21 cellular contexts compared by ENCODE assay signal in genomic region chr11:4464216-4465159, GRCh38. TPM values are rescaled to one million over a fixed set of nuclear protein-coding genes. Genes with fewer than 3 reads are reported as not detected.
DNase-seq lines count a peak whose midpoint lies in the region; ATAC-seq and TF ChIP-seq lines count a peak whose summit lies in the region.
"Had no signal": no experiment of that assay in that cellular context is flagged by ENCODE, and none has a peak within 500 bp of the region (broad histone marks: within the 10 kb centered on the region; RNA-seq: fewer than 3 reads in every experiment).

No MANE protein-coding gene starts in this region.

- peak; percentile 64; the same call in 1 of the 2 replicates for ATAC-seq in HCT116
- peak; percentile 56 for ATAC-seq in foreskin keratinocyte
- no peak for ATAC-seq in GM19328 (IDR thresholded peaks at IDR 0.05; ENCODE audit: unreplicated experiment)
- no peak for ATAC-seq in HG03520 (IDR thresholded peaks at IDR 0.05; ENCODE audit: unreplicated experiment)
- ATAC-seq: effector memory CD8-positive, alpha-beta T cell; GM12878 had no signal

- H3K36me3 Mint-ChIP-seq in T-helper 2 cell treated with Interferon-gamma antibody and Interleukin-4, amounts not matched to agents 5 μg/mL and 100 μg/mL, for 36 hours (ENCODE audit: low read depth) = peaks cover 7% of the 10 kb centered on the region
- H3K36me3 Mint-ChIP-seq: brain had no signal

- H2AFZ ChIP-seq in HCT116 (ENCODE audit: low read depth, low read length, poor library complexity, severe bottlenecking) = no peak overlapping the region

- POLR2A ChIA-PET in HCT116 (lab: Charles Lee) = no interaction called here

- no peak overlapping the region for H3K27ac Mint-ChIP-seq in T-helper 2 cell treated with Interferon-gamma antibody and Interleukin-4, amounts not matched to agents 5 μg/mL and 100 μg/mL, for 36 hours
- H3K27ac Mint-ChIP-seq: brain; effector memory CD8-positive, alpha-beta T cell; naive B cell had no signal

- H3K27me3 ChIP-seq in HCT116 (ENCODE audit: insufficient read depth, low read length) (no peaks in the 10 kb centered on the region), foreskin keratinocyte (no peaks in the 10 kb centered on the region)
- H3K27me3 ChIP-seq: BE2C, upper lobe of left lung had no signal

- RAD21 ChIA-PET in HCT116 (lab: Charles Lee; ENCODE audit: low non-redundant PET in 1 of 2, low total read pairs in 2 of 2, uncharacterized antibody in 2 of 2, unreplicated experiment in 2 of 2) = no interaction called here

- H3K4me3 ChIP-seq in HCT116 (replicated peaks in 1 of 2; ENCODE audit: low read depth in 1 of 2, low read length in 2 of 2) = no peak overlapping the region
- H3K4me3 ChIP-seq: GM12878, upper lobe of left lung had no signal

- no peaks in the 10 kb centered on the region for H3K9me2 ChIP-seq in HCT116 (ENCODE audit: insufficient read depth)

- no peak for TF ChIP-seq POLR2A in HCT116 (IDR thresholded peaks at IDR 0.05; ENCODE audit: borderline replicate concordance, extremely low read depth, insufficient read depth, insufficient read length)

- intact Hi-C loops in HCT116 (cut with micrococcal nuclease) = no loop called here

- H4K20me1 ChIP-seq in HCT116 (ENCODE audit: insufficient read depth) = no peaks in the 10 kb centered on the region

- peaks cover 24% of the 10 kb centered on the region for H3K9me3 Mint-ChIP-seq in T-helper 2 cell treated with Interferon-gamma antibody and Interleukin-4, amounts not matched to agents 5 μg/mL and 100 μg/mL, for 36 hours

- H3K9me3 ChIP-seq in HCT116 (ENCODE audit: control insufficient read depth in 1 of 2, insufficient read depth in 1 of 2, low read depth in 1 of 2, low read length in 2 of 2) = no peaks in the 10 kb centered on the region
- H3K9me3 ChIP-seq: BE2C had no signal

- H3K79me2 ChIP-seq in HCT116 (ENCODE audit: insufficient read depth, low read length) = no peaks in the 10 kb centered on the region

- H3K9ac ChIP-seq in HCT116 (ENCODE audit: low read length) = no peak overlapping the region

- no peak overlapping the region for H3K4me3 Mint-ChIP-seq in T-helper 2 cell treated with Interferon-gamma antibody and Interleukin-4, amounts not matched to agents 5 μg/mL and 100 μg/mL, for 36 hours
- H3K4me3 Mint-ChIP-seq: brain; effector memory CD8-positive, alpha-beta T cell; naive B cell had no signal

- CTCF ChIA-PET in HCT116 (lab: Charles Lee) = no interaction called here

- H3K27ac ChIP-seq in HCT116 (ENCODE audit: low read depth, low read length) (no peak overlapping the region), foreskin keratinocyte (peak overlapping the region; percentile 26)
- H3K27ac ChIP-seq: upper lobe of left lung had no signal

- peaks cover 6% of the 10 kb centered on the region for H3K4me1 Mint-ChIP-seq in T-helper 2 cell treated with Interferon-gamma antibody and Interleukin-4, amounts not matched to agents 5 μg/mL and 100 μg/mL, for 36 hours (ENCODE audit: low read depth)

- no peak for TF ChIP-seq RAD21 in HCT116 (IDR thresholded peaks at IDR 0.05; ENCODE audit: low read depth)

- H3K27me3 Mint-ChIP-seq in T-helper 2 cell treated with Interferon-gamma antibody and Interleukin-4, amounts not matched to agents 5 μg/mL and 100 μg/mL, for 36 hours (ENCODE audit: low read depth) = peaks cover under 1% of the 10 kb centered on the region

- H3K4me2 ChIP-seq in HCT116 (ENCODE audit: low read length) = peak overlapping the region; percentile 27

- H3K36me3 ChIP-seq in HCT116 (ENCODE audit: control insufficient read depth in 1 of 2, insufficient read depth in 2 of 2, low read length in 2 of 2) = no peaks in the 10 kb centered on the region
- H3K36me3 ChIP-seq: BE2C, upper lobe of left lung had no signal

- peak; percentile 13 for DNase-seq in A172 (ENCODE audit: low spot score)
- peak; percentile 16 for DNase-seq in HCT116 (ENCODE audit: low read depth, low spot score)
- peak; percentile 14 for DNase-seq in SW480 (ENCODE audit: low spot score)
- peak in 1 of 2 donors; percentile 66 for DNase-seq in foreskin keratinocyte
- no peak for DNase-seq in NCI-H524 (lab: John Stamatoyannopoulos, UW)
- no peak for DNase-seq in T-helper 2 cell treated with Interferon-gamma antibody and Interleukin-4, amounts not matched to agents 5 μg/mL and 100 μg/mL, for 36 hours (ENCODE audit: low spot score)
- DNase-seq: activated CD4-positive, alpha-beta T cell treated with anti-CD3 and anti-CD28 coated beads, Interleukin-2, amount 50 U/mL, for 1 hour; activated gamma-delta T cell; BE2C; DND-41; effector memory CD8-positive, alpha-beta T cell; naive B cell; NCI-H1105 treated with DMSO at 0.1 percent for 48 hours; NCI-H510A; stimulated activated CD4-positive, alpha-beta T cell treated with anti-CD3 and anti-CD28 coated beads, Interleukin-2, amount 100 ng/mL, for 48 hours; upper lobe of left lung had no signal

- no TSS peak for BruUV-seq in HCT116 (replicated peaks; lab: Mats Ljungman, UMichigan)

- TF ChIP-seq CTCF in HCT116 (IDR thresholded peaks at IDR 0.05 in 2 of 3, conservative IDR thresholded peaks at IDR 0.05 in 1 of 3; ENCODE audit: borderline replicate concordance in 1 of 3, insufficient read depth in 1 of 3, low read depth in 2 of 3, low read length in 2 of 3) (no peak), foreskin keratinocyte (conservative IDR thresholded peaks at IDR 0.05) (no peak)

- peaks cover 0 to 7% of the 10 kb centered on the region in 2 experiments; a peak in 2 of 4 replicates for H3K4me1 ChIP-seq in HCT116 (ENCODE audit: control insufficient read depth in 1 of 2, insufficient read depth in 2 of 2, low read length in 2 of 2)
- H3K4me1 ChIP-seq in foreskin keratinocyte = no peaks in the 10 kb centered on the region
- H3K4me1 ChIP-seq: BE2C had no signal

TF ChIP-seq in HCT116, 20 proteins besides CTCF, POLR2A, EP300 and RAD21:
- TF ChIP-seq ELF1 (IDR thresholded peaks at IDR 0.05; ENCODE audit: borderline replicate concordance, low read depth) (no peak), SP1 (IDR thresholded peaks at IDR 0.05; ENCODE audit: low read depth) (peak; percentile 31; the same call in 1 of the 2 replicates), ATF3 (IDR thresholded peaks at IDR 0.05) (no peak), EZH2phosphoT487 (IDR thresholded peaks at IDR 0.05; ENCODE audit: borderline replicate concordance) (no peak), JUND (IDR thresholded peaks at IDR 0.05) (no peak), EGR1 (IDR thresholded peaks at IDR 0.05; ENCODE audit: low read depth) (no peak), EZH2 (IDR thresholded peaks at IDR 0.05) (no peak), SRF (IDR thresholded peaks at IDR 0.05; ENCODE audit: low read depth) (peak; percentile 84), TCF7L2 (IDR thresholded peaks at IDR 0.05; ENCODE audit: borderline replicate concordance, extremely low read depth, insufficient read depth, insufficient read length) (no peak), CBX3 (IDR thresholded peaks at IDR 0.05; ENCODE audit: low read depth) (peak; percentile 62; the same call in 1 of the 2 replicates), REST (IDR thresholded peaks at IDR 0.05; ENCODE audit: low read depth) (no peak), YY1 (IDR thresholded peaks at IDR 0.05; ENCODE audit: extremely low read depth, insufficient replicate concordance, low read depth, low read length) (no peak), ZNF274 (IDR thresholded peaks at IDR 0.05; ENCODE audit: low read depth, low read length) (no peak)
- TF ChIP-seq, protein P1, sequence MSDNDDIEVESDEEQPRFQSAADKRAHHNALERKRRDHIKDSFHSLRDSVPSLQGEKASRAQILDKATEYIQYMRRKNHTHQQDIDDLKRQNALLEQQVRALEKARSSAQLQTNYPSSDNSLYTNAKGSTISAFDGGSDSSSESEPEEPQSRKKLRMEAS (IDR thresholded peaks at IDR 0.05) = no peak

RNA-seq across cellular contexts. Expression of gene OR52K2, which starts 15.4 kb away (rescaled TPM):
- not detected in 2 replicates for total RNA-seq in A172 (2014; rRNA removed; shearing (Covaris generic))
- not detected for total RNA-seq in HCT116 (2021; ENCODE audit: unreplicated experiment)
- polyA plus RNA-seq in HCT116 (2012) = not detected in 2 replicates
- not detected in 2 replicates for total RNA-seq in foreskin keratinocyte
- not detected in 2 replicates for polyA plus RNA-seq in foreskin keratinocyte
- total RNA-seq: GM12878; T-helper 2 cell treated with Interferon-gamma antibody and Interleukin-4, amounts not matched to agents 100 ng/mL and 5 ng/mL, for 36 hours; upper lobe of left lung had no signal
- polyA plus RNA-seq: GM12878 had no signal

RNA-seq across cellular contexts. Expression of gene OR52K1, which starts 18.0 kb away (rescaled TPM):
- total RNA-seq in A172 (2014; rRNA removed; shearing (Covaris generic)) = not detected in 2 replicates
- total RNA-seq in HCT116 (2021; ENCODE audit: unreplicated experiment) (not detected), foreskin keratinocyte (not detected in 2 replicates)
- polyA plus RNA-seq in HCT116 (2012) = not detected in 2 replicates
- polyA plus RNA-seq in foreskin keratinocyte = not detected in 2 replicates
- total RNA-seq: GM12878; T-helper 2 cell treated with Interferon-gamma antibody and Interleukin-4, amounts not matched to agents 100 ng/mL and 5 ng/mL, for 36 hours had no signal
- polyA plus RNA-seq: GM12878 had no signal

Comparison
In these comparisons a context has a peak if more than half of its experiments do, and no peak if none do; other contexts are left out.
1. DNase-seq: peak in A172 (single experiment), HCT116 (single experiment) and SW480 (single experiment); none in NCI-H524 (0 of 2) and T-helper 2 cell treated with Interferon-gamma antibody and Interleukin-4, amounts not matched to agents 5 μg/mL and 100 μg/mL, for 36 hours (single experiment).
2. ATAC-seq: peak in HCT116 (single experiment) and foreskin keratinocyte (single experiment); none in GM19328 (single experiment) and HG03520 (single experiment).